8 cellular contexts compared by ENCODE assay signal in the genomic region with DNA sequence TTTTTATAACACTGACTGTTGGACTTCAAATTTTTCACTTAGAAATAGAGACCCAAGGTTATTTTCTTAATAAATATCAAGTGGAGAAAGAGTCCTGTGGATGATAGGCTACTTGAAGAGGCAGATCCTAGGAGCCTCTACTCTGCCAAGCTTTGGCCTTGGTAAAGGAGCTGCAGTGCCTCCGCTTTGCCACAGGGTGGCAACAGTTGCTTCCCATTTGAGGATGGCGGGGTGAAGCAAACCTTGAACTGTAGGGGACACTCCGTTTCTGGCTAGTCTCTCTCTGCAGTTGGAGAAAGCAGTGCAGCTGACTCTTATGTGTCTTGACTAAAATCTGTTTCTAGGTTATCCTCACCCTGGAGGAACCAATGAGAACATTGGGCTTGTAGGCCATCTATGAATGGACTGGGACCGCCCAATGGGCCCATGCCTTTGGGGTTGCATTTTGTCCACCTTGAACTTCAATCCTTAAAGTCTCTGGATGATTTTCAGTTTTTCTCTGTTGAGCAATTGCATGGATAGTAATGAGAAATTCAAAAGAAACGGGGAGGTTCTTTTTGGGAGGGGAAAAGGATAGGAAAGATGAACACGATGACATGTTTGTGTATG. TPM values are rescaled to one million over a fixed set of nuclear protein-coding genes. Genes with fewer than 3 reads are reported as not detected.
DNase-seq lines count a peak whose midpoint lies in the region; ATAC-seq and TF ChIP-seq lines count a peak whose summit lies in the region.

No MANE protein-coding gene starts in this region.

- TF ChIP-seq CTCF in BJ (IDR thresholded peaks at IDR 0.05; ENCODE audit: insufficient read depth, low read depth, low read length) = peak; percentile 98
- TF ChIP-seq CTCF in OCI-LY7 (conservative IDR thresholded peaks at IDR 0.05; ENCODE audit: low read length) = peak; percentile 90
- peak; percentile 70 for TF ChIP-seq CTCF in progenitor cell of endocrine pancreas (IDR thresholded peaks at IDR 0.05; ENCODE audit: unreplicated experiment)

- DNase-seq in BJ (ENCODE audit: low read depth) = no peak
- peak; percentile 63 for DNase-seq in OCI-LY7 (ENCODE audit: low spot score)
- peak; percentile 79 for DNase-seq in germinal center (ENCODE audit: low spot score)
- no peak for DNase-seq in progenitor cell of endocrine pancreas (ENCODE audit: low spot score, unreplicated experiment)
- DNase-seq in cortex of kidney (lab: John Stamatoyannopoulos, UW) = no peak

- BruUV-seq in OCI-LY7 (replicated peaks; lab: Mats Ljungman, UMichigan) = no TSS peak

- no peaks in the 10 kb centered on the region for H3K79me2 ChIP-seq in OCI-LY7 (ENCODE audit: insufficient read depth, low read depth, low read length)

- H3K4me1 ChIP-seq in OCI-LY7 (ENCODE audit: insufficient read depth, low read length, poor library complexity, severe bottlenecking) = no peaks in the 10 kb centered on the region

- H3K27me3 ChIP-seq in BJ (ENCODE audit: control insufficient read depth, insufficient read depth, low read length) = no peaks in the 10 kb centered on the region; the same call in 1 of the 2 replicates

- peaks cover 1% of the 10 kb centered on the region; the same call in 1 of the 2 replicates for H3K36me3 ChIP-seq in BJ (ENCODE audit: control insufficient read depth, insufficient read depth, low read length)
- peaks cover 88% of the 10 kb centered on the region for H3K36me3 ChIP-seq in OCI-LY7 (ENCODE audit: insufficient read depth, low read length)

- no peak overlapping the region for H3K4me3 ChIP-seq in BJ (ENCODE audit: low read depth, low read length)
- H3K4me3 ChIP-seq in OCI-LY7 (ENCODE audit: low read depth, low read length, poor library complexity, severe bottlenecking) = no peak overlapping the region

- H3K9me3 Mint-ChIP-seq in activated T-helper 17 cell treated with anti-CD3 and anti-CD28 coated beads, Interleukin-2, amount 50 U/mL, for 72 hours = no peaks in the 10 kb centered on the region
- H3K9me3 Mint-ChIP-seq in progenitor cell of endocrine pancreas (ENCODE audit: low read depth) = no peaks in the 10 kb centered on the region

- H3K36me3 Mint-ChIP-seq in activated T-helper 17 cell treated with anti-CD3 and anti-CD28 coated beads, Interleukin-2, amount 50 U/mL, for 72 hours (ENCODE audit: low read depth) = no peaks in the 10 kb centered on the region
- no peaks in the 10 kb centered on the region for H3K36me3 Mint-ChIP-seq in progenitor cell of endocrine pancreas (ENCODE audit: insufficient read depth)

- H3K27ac Mint-ChIP-seq in activated T-helper 17 cell treated with anti-CD3 and anti-CD28 coated beads, Interleukin-2, amount 50 U/mL, for 72 hours = peak overlapping the region; percentile 14
- H3K27ac Mint-ChIP-seq in progenitor cell of endocrine pancreas = no peak overlapping the region

- POLR2A ChIA-PET in BJ (lab: Charles Lee) = no interaction called here
- POLR2A ChIA-PET in OCI-LY7 (lab: Charles Lee) = no interaction called here

- no peak overlapping the region for H2AFZ ChIP-seq in OCI-LY7 (ENCODE audit: low read length)

- no peak overlapping the region for H3K4me3 Mint-ChIP-seq in activated T-helper 17 cell treated with anti-CD3 and anti-CD28 coated beads, Interleukin-2, amount 50 U/mL, for 72 hours
- H3K4me3 Mint-ChIP-seq in progenitor cell of endocrine pancreas (ENCODE audit: low read depth) = no peak overlapping the region

- ATAC-seq in GM18519 (IDR thresholded peaks at IDR 0.05; ENCODE audit: low FRiP score, unreplicated experiment) = peak; percentile 59
- peak; percentile 84 for ATAC-seq in HG03103 (IDR thresholded peaks at IDR 0.05; ENCODE audit: low read depth, unreplicated experiment)
- ATAC-seq in activated T-helper 17 cell treated with anti-CD3 and anti-CD28 coated beads, Interleukin-2, amount 50 U/mL, for 72 hours (replicated peaks) = peak; percentile 71

- no peak overlapping the region for H3K27ac ChIP-seq in OCI-LY7 (ENCODE audit: low read depth, low read length, poor library complexity, severe bottlenecking)

- intact Hi-C loops in OCI-LY7 (cut with micrococcal nuclease; ENCODE audit: unreplicated experiment) = no loop called here

- no peaks in the 10 kb centered on the region for H3K9me3 ChIP-seq in OCI-LY7 (ENCODE audit: low read length)

- H4K20me1 ChIP-seq in OCI-LY7 (ENCODE audit: insufficient read depth, low read length) = no peaks in the 10 kb centered on the region

- CTCF ChIA-PET in BJ (lab: Yijun Ruan, JAX) (interaction anchor here (0.7 to 5.5 kb wide), 21 partner anchors 9 to 481 kb away, joined by 3 to 101 read pairs (median 5); a partner anchor contains a TSS), OCI-LY7 (lab: Charles Lee; ENCODE audit: unreplicated experiment) (no interaction called here)

- no peaks in the 10 kb centered on the region for H3K27me3 Mint-ChIP-seq in activated T-helper 17 cell treated with anti-CD3 and anti-CD28 coated beads, Interleukin-2, amount 50 U/mL, for 72 hours
- H3K27me3 Mint-ChIP-seq in progenitor cell of endocrine pancreas = no peaks in the 10 kb centered on the region

- H3K4me2 ChIP-seq in OCI-LY7 (ENCODE audit: low read length) = no peak overlapping the region

- H3K4me1 Mint-ChIP-seq in activated T-helper 17 cell treated with anti-CD3 and anti-CD28 coated beads, Interleukin-2, amount 50 U/mL, for 72 hours = no peaks in the 10 kb centered on the region
- H3K4me1 Mint-ChIP-seq in progenitor cell of endocrine pancreas (ENCODE audit: low read depth) = no peaks in the 10 kb centered on the region

- no peaks in the 10 kb centered on the region for H3K9me2 ChIP-seq in OCI-LY7 (ENCODE audit: insufficient read depth, low read length)

RNA-seq across cellular contexts. Expression of a gene that starts 9.8 kb away (rescaled TPM):
- 9.4 and 16.7 TPM in 2 replicates for polyA plus RNA-seq in BJ (2011; rRNA removed)
- polyA minus RNA-seq in BJ (2011; rRNA and poly(A)+ RNA removed) = 2.5 and 5.5 TPM in 2 replicates
- 1.5 and 6.5 TPM in 2 replicates for total RNA-seq in OCI-LY7 (2014; rRNA removed; shearing (Covaris generic))
- total RNA-seq in OCI-LY7 (2022) (4.1 and 4.7 TPM in 2 replicates), progenitor cell of endocrine pancreas (18.2 and 19.4 TPM in 2 replicates)
- 1 to 10 TPM; 2.9 to 3.5 TPM for total RNA-seq in activated T-helper 17 cell treated with anti-CD3 and anti-CD28 coated beads, Interleukin-2, amount 50 U/mL, for 72 hours

RNA-seq across cellular contexts. Expression of a gene that starts 36.0 kb away (rescaled TPM):
- 5.5 and 8.7 TPM in 2 replicates for polyA plus RNA-seq in BJ (2011; rRNA removed)
- polyA minus RNA-seq in BJ (2011; rRNA and poly(A)+ RNA removed) = 2.6 and 4.7 TPM in 2 replicates
- 41.0 and 50.5 TPM in 2 replicates for total RNA-seq in OCI-LY7 (2014; rRNA removed; shearing (Covaris generic))
- total RNA-seq in OCI-LY7 (2022) = 134 and 150 TPM in 2 replicates
- total RNA-seq in activated T-helper 17 cell treated with anti-CD3 and anti-CD28 coated beads, Interleukin-2, amount 50 U/mL, for 72 hours = 100 to 1,000 TPM; 106 to 114 TPM
- total RNA-seq in progenitor cell of endocrine pancreas = 28.0 and 30.1 TPM in 2 replicates

RNA-seq across cellular contexts. Expression of a gene that starts 58.1 kb away (rescaled TPM):
- 1.9 and 2.9 TPM in 2 replicates for polyA plus RNA-seq in BJ (2011; rRNA removed)
- 3.1 and 5.0 TPM in 2 replicates for polyA minus RNA-seq in BJ (2011; rRNA and poly(A)+ RNA removed)
- 0.08 and 2.0 TPM in 2 replicates for total RNA-seq in OCI-LY7 (2014; rRNA removed; shearing (Covaris generic))
- total RNA-seq in OCI-LY7 (2022) = 1.4 and 2.8 TPM in 2 replicates
- total RNA-seq in activated T-helper 17 cell treated with anti-CD3 and anti-CD28 coated beads, Interleukin-2, amount 50 U/mL, for 72 hours = 1 to 10 TPM; 2.7 to 6.3 TPM
- 0.69 and 1.1 TPM in 2 replicates for total RNA-seq in progenitor cell of endocrine pancreas

Comparison
In these comparisons a context has a peak if more than half of its experiments do, and no peak if none do; other contexts are left out.
1. DNase-seq: peak in OCI-LY7 (single experiment) and germinal center (single experiment); none in BJ (single experiment), progenitor cell of endocrine pancreas (single experiment) and cortex of kidney (single experiment).
2. Peak in every context shown above with its lines, with median percentiles within 50 percentile points of each other: CTCF ChIP-seq and ATAC-seq.